ENCODE assay signal across 1 cellular context in the genomic region with DNA sequence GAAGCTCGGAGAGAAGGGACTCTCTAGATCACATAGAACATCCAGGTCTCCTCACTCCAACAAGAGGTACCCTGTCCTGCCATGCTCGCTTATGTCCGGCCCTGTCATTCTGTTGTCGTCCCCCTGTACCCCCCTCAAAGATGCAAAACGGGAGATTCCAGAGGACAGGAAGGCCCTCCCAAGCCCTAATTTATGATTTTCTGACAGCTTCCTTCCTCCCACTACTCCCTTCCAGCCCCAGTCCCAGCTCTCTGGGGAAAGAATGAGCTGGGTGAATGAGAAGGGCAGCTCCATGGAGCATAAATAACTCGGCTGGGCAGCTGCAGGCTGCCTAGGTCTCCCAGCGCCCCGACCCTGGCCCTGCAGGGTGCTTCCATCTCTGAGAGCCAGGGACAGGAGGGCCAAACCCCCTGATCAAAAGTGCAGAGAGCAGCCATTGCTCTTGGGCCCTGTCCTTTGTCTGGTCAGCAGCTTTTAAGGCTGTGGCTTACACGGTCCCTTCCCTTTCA.
TF ChIP-seq lines count a peak whose summit lies in the region.

No MANE protein-coding gene starts in this region.

TF ChIP-seq in H1, 55 proteins besides CTCF, POLR2A, EP300 and RAD21:
- TF ChIP-seq SP4 (IDR thresholded peaks at IDR 0.05; ENCODE audit: low read length) (no peak), EZH2 (IDR thresholded peaks at IDR 0.05; ENCODE audit: low read depth, low read length, severe bottlenecking) (no peak), JUN (IDR thresholded peaks at IDR 0.05; ENCODE audit: low read depth, low read length) (no peak), NRF1 (IDR thresholded peaks at IDR 0.05; ENCODE audit: low read depth, low read length) (no peak), BACH1 (IDR thresholded peaks at IDR 0.05; ENCODE audit: low read length) (no peak), RFX5 (IDR thresholded peaks at IDR 0.05; ENCODE audit: borderline replicate concordance, low read depth, low read length) (no peak), NANOG (IDR thresholded peaks at IDR 0.05; ENCODE audit: insufficient read depth, low read depth, low read length, poor library complexity, severe bottlenecking) (no peak), EGR1 (IDR thresholded peaks at IDR 0.05; ENCODE audit: borderline replicate concordance, low read depth, low read length) (no peak), MAFK (IDR thresholded peaks at IDR 0.05; ENCODE audit: low read depth, low read length) (no peak), CREB1 (IDR thresholded peaks at IDR 0.05) (no peak), SIRT6 (IDR thresholded peaks at IDR 0.05; ENCODE audit: low read length) (no peak), RXRA (IDR thresholded peaks at IDR 0.05; ENCODE audit: insufficient read depth, low read depth, low read length) (no peak), KDM4A (IDR thresholded peaks at IDR 0.05; ENCODE audit: low read depth, low read length, severe bottlenecking) (no peak), TEAD4 (IDR thresholded peaks at IDR 0.05; ENCODE audit: low read depth, low read length) (no peak), CEBPB (IDR thresholded peaks at IDR 0.05; ENCODE audit: low read depth, low read length) (no peak)
- TF ChIP-seq, protein P1, sequence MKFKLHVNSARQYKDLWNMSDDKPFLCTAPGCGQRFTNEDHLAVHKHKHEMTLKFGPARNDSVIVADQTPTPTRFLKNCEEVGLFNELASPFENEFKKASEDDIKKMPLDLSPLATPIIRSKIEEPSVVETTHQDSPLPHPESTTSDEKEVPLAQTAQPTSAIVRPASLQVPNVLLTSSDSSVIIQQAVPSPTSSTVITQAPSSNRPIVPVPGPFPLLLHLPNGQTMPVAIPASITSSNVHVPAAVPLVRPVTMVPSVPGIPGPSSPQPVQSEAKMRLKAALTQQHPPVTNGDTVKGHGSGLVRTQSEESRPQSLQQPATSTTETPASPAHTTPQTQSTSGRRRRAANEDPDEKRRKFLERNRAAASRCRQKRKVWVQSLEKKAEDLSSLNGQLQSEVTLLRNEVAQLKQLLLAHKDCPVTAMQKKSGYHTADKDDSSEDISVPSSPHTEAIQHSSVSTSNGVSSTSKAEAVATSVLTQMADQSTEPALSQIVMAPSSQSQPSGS (IDR thresholded peaks at IDR 0.05; ENCODE audit: low read length): no peak
